1 cellular context compared by ENCODE assay signal in genomic region chr14:73133795-73134194, GRCh38.
TF ChIP-seq lines count a peak whose summit lies in the region.

No MANE protein-coding gene starts in this region.

TF ChIP-seq in GM23338, 12 proteins besides CTCF, POLR2A, EP300 and RAD21:
- TF ChIP-seq REST (IDR thresholded peaks at IDR 0.05; ENCODE audit: unreplicated experiment) (no peak), ZNF331 (CRISPR knock-in tag; IDR thresholded peaks at IDR 0.05; ENCODE audit: low read depth) (no peak), ZNF462 (CRISPR knock-in tag; IDR thresholded peaks at IDR 0.05) (no peak), JUNB (IDR thresholded peaks at IDR 0.05; ENCODE audit: unreplicated experiment) (no peak), NANOG (IDR thresholded peaks at IDR 0.05; ENCODE audit: borderline replicate concordance) (no peak), STAT1 (IDR thresholded peaks at IDR 0.05; ENCODE audit: unreplicated experiment) (no peak), POLR2AphosphoS5 (IDR thresholded peaks at IDR 0.05; ENCODE audit: low read depth) (no peak), EZH2phosphoT487 (IDR thresholded peaks at IDR 0.05; ENCODE audit: unreplicated experiment) (no peak), ZNF114 (CRISPR knock-in tag; IDR thresholded peaks at IDR 0.05) (no peak), EZH2 (IDR thresholded peaks at IDR 0.05; ENCODE audit: low read depth, unreplicated experiment) (no peak)
